8 cellular contexts compared by ENCODE assay signal in genomic region chr10:26367771-26368170, GRCh38.
DNase-seq lines count a peak whose midpoint lies in the region; TF ChIP-seq lines count a peak whose summit lies in the region.

No MANE protein-coding gene starts in this region.

- DNase-seq in H7 (peak; percentile 28), choroid plexus epithelial cell (ENCODE audit: low read depth) (peak; percentile 1), GDM1 (lab: John Stamatoyannopoulos, UW) (no peak), NCI-H1092 treated with DMSO at 0.1 percent for 48 hours (lab: John Stamatoyannopoulos, UW) (no peak), NCI-H345 treated with DMSO at 0.1 percent for 48 hours (lab: John Stamatoyannopoulos, UW; ENCODE audit: unreplicated experiment) (no peak), amygdala (lab: John Stamatoyannopoulos, UW) (no peak)
- peak; percentile 28 for DNase-seq in stimulated activated CD4-positive, alpha-beta T cell treated with anti-CD3 and anti-CD28 coated beads, Interleukin-12 subunit alpha, Interleukin-12 subunit beta, amount 100 ng/mL, for 4 hours

- no peaks in the 10 kb centered on the region for H3K27me3 ChIP-seq in H7 (ENCODE audit: control insufficient read depth, insufficient read depth, low read length)

- H3K36me3 ChIP-seq in H7 (replicated peaks; ENCODE audit: control insufficient read depth, insufficient read depth, low read length): no peaks in the 10 kb centered on the region

- TF ChIP-seq CTCF in choroid plexus epithelial cell (conservative IDR thresholded peaks at IDR 0.05; ENCODE audit: low read depth, low read length): no peak

- H3K4me3 ChIP-seq in H7 (ENCODE audit: insufficient read depth, low read depth, low read length) (no peak overlapping the region), choroid plexus epithelial cell (ENCODE audit: low read depth, low read length) (no peak overlapping the region)

TF ChIP-seq in PFSK-1, 5 proteins besides CTCF, POLR2A, EP300 and RAD21:
- TF ChIP-seq POLR2AphosphoS5 (IDR thresholded peaks at IDR 0.05; ENCODE audit: low read depth, low read length): no peak
- TF ChIP-seq TAF1 (IDR thresholded peaks at IDR 0.05; ENCODE audit: borderline replicate concordance, insufficient read depth, low read length): no peak
- TF ChIP-seq SIN3A (IDR thresholded peaks at IDR 0.05; ENCODE audit: borderline replicate concordance, insufficient read depth, low read length): no peak; the same call in 1 of the 2 replicates
- TF ChIP-seq REST (IDR thresholded peaks at IDR 0.05; ENCODE audit: insufficient read depth in 1 of 2, low read depth in 2 of 2, low read length in 2 of 2): peak; percentile 93 to 100
- TF ChIP-seq FOXP2 (optimal IDR thresholded peaks at IDR 0.05; ENCODE audit: borderline replicate concordance, extremely low read depth, extremely low read length, insufficient read depth): no peak

Comparison
In these comparisons a context has a peak if more than half of its experiments do, and no peak if none do; other contexts are left out.
1. DNase-seq: peak in H7 (single experiment), choroid plexus epithelial cell (single experiment) and stimulated activated CD4-positive, alpha-beta T cell treated with anti-CD3 and anti-CD28 coated beads, Interleukin-12 subunit alpha, Interleukin-12 subunit beta, amount 100 ng/mL, for 4 hours (single experiment); none in GDM1 (single experiment), NCI-H1092 treated with DMSO at 0.1 percent for 48 hours (single experiment), NCI-H345 treated with DMSO at 0.1 percent for 48 hours (single experiment) and amygdala (0 of 56).